In genomic region chr10:21720090-21720489, GRCh38 we compare ENCODE assay signal across 18 cellular contexts.
DNase-seq lines count a peak whose midpoint lies in the region; ATAC-seq, FAIRE-seq and TF ChIP-seq lines count a peak whose summit lies in the region.
"Had no signal": no experiment of that assay in that cellular context is flagged by ENCODE, and none has a peak within 500 bp of the region (broad histone marks: within the 10 kb centered on the region; RNA-seq: fewer than 3 reads in every experiment).

No MANE protein-coding gene starts in this region.

- no peak overlapping the region for H3K4me3 ChIP-seq in K562
- H3K4me3 ChIP-seq in neural cell (ENCODE audit: low read length): peak overlapping the region; percentile 44
- H3K4me3 ChIP-seq in gastrocnemius medialis: no peak overlapping the region
- H3K4me3 ChIP-seq: esophagus muscularis mucosa, lower lobe of right lung, Peyer's patch, vagina had no signal

- TF ChIP-seq POLR2A in K562 (conservative IDR thresholded peaks at IDR 0.05) (no peak), gastrocnemius medialis (IDR thresholded peaks at IDR 0.05) (no peak)

- H2AFZ ChIP-seq in K562 (ENCODE audit: low read depth, low read length): no peak overlapping the region
- H2AFZ ChIP-seq in neural cell (ENCODE audit: low read depth, low read length): no peak overlapping the region

- 0 out of 2 replicates have a peak, but pooled peaks cover 4% of the 10 kb centered on the region for H4K20me1 ChIP-seq in K562 (replicated peaks; ENCODE audit: control insufficient read depth, insufficient read depth, low read length)
- no peaks in the 10 kb centered on the region for H4K20me1 ChIP-seq in neural cell (ENCODE audit: insufficient read depth)

- H3K9ac ChIP-seq in K562 (ENCODE audit: insufficient read depth in 1 of 2, low read depth in 2 of 2, low read length in 2 of 2) (no peak overlapping the region), neural cell (ENCODE audit: low read length) (peak overlapping the region; percentile 57)

- H3K9me3 ChIP-seq in K562 (replicated peaks; ENCODE audit: control insufficient read depth, insufficient read depth, low read depth, low read length): no peaks in the 10 kb centered on the region
- no peaks in the 10 kb centered on the region for H3K9me3 ChIP-seq in neural cell (ENCODE audit: low read length)
- no peaks in the 10 kb centered on the region for H3K9me3 ChIP-seq in gastrocnemius medialis
- H3K9me3 ChIP-seq: esophagus muscularis mucosa, lower lobe of right lung, Peyer's patch, vagina had no signal

- H3K4me2 ChIP-seq in K562 (ENCODE audit: insufficient read depth, low read length) (no peak overlapping the region), neural cell (ENCODE audit: low read length) (peak overlapping the region; percentile 62)

- FAIRE-seq in K562 (lab: Jason Lieb, UNC): no peak

- H3K4me1 ChIP-seq in K562 (replicated peaks in 1 of 2; ENCODE audit: control insufficient read depth in 2 of 2, insufficient read depth in 2 of 2, low read length in 2 of 2): peaks cover 0 to 18% of the 10 kb centered on the region in 2 experiments; a peak in 3 of 5 replicates
- peaks cover 11 to 12% of the 10 kb centered on the region in 2 donors for H3K4me1 ChIP-seq in gastrocnemius medialis

- H3K79me2 ChIP-seq in K562 (ENCODE audit: control insufficient read depth, insufficient read depth, low read length) (0 out of 3 replicates have a peak, but pooled peaks cover 3% of the 10 kb centered on the region), neural cell (replicated peaks; ENCODE audit: insufficient read depth, low read length) (no peaks in the 10 kb centered on the region)

- no TSS peak for BruUV-seq in K562 (replicated peaks; lab: Mats Ljungman, UMichigan)

- H3K27ac ChIP-seq in K562 (ENCODE audit: extremely low read depth, low read depth, low read length): no peak overlapping the region; the same call in 2 of the 3 replicates
- H3K27ac ChIP-seq in neural cell (ENCODE audit: low read length): peak overlapping the region; percentile 91
- H3K27ac ChIP-seq in gastrocnemius medialis: no peak overlapping the region
- H3K27ac ChIP-seq: esophagus muscularis mucosa, lower lobe of right lung, Peyer's patch, vagina had no signal

- no peak for TF ChIP-seq EP300 in K562 (IDR thresholded peaks at IDR 0.05; ENCODE audit: low read length)
- peak; percentile 84 for TF ChIP-seq EP300 in neural cell (conservative IDR thresholded peaks at IDR 0.05; ENCODE audit: poor library complexity, severe bottlenecking)

- TF ChIP-seq CTCF in K562 (IDR thresholded peaks at IDR 0.05 in 2 of 3, conservative IDR thresholded peaks at IDR 0.05 in 1 of 3; ENCODE audit: insufficient read depth in 2 of 3, low read depth in 1 of 3, low read length in 3 of 3) (no peak), neural cell (IDR thresholded peaks at IDR 0.05; ENCODE audit: poor library complexity, severe bottlenecking) (no peak), gastrocnemius medialis (IDR thresholded peaks at IDR 0.05 in 4 of 5, conservative IDR thresholded peaks at IDR 0.05 in 1 of 5) (no peak)

- DNase-seq in K562 (ENCODE audit: extremely low read depth in 1 of 4, low spot score in 3 of 4) (no peak), NCI-H2081 treated with DMSO at 0.1 percent for 48 hours (lab: John Stamatoyannopoulos, UW) (no peak), gastrocnemius medialis (no peak)
- DNase-seq: activated CD4-positive, CD25-positive, alpha-beta regulatory T cell; EL; HFFc6; hypothalamus; lower lobe of right lung; NCI-H446 treated with DMSO at 0.1 percent for 48 hours; nephron progenitor cell; Peyer's patch had no signal

- H3F3A ChIP-seq in neural cell (ENCODE audit: insufficient read depth, low read length, poor library complexity, severe bottlenecking): no peaks in the 10 kb centered on the region

- POLR2A ChIA-PET in K562 (lab: Yijun Ruan, JAX): interaction anchor here (0.7 kb wide), 1 partner anchor 16 kb away, joined by 3 read pairs; no protein-coding TSS in a partner anchor

- H3K27me3 ChIP-seq in K562 (ENCODE audit: control insufficient read depth in 2 of 2, insufficient read depth in 2 of 2, low read length in 2 of 2): no peaks in the 10 kb centered on the region
- no peaks in the 10 kb centered on the region for H3K27me3 ChIP-seq in neural cell (ENCODE audit: insufficient read depth, low read depth, low read length)
- no peaks in the 10 kb centered on the region for H3K27me3 ChIP-seq in gastrocnemius medialis
- H3K27me3 ChIP-seq: esophagus muscularis mucosa, Peyer's patch, vagina had no signal

- H3K36me3 ChIP-seq in K562 (ENCODE audit: control insufficient read depth, insufficient read depth, low read length): peaks cover 47% of the 10 kb centered on the region
- no peaks in the 10 kb centered on the region for H3K36me3 ChIP-seq in neural cell (ENCODE audit: insufficient read depth, low read length)
- H3K36me3 ChIP-seq in gastrocnemius medialis: peaks cover 0 to 3% of the 10 kb centered on the region in 2 donors
- H3K36me3 ChIP-seq: vagina had no signal

- H3K9me1 ChIP-seq in K562 (ENCODE audit: control insufficient read depth, insufficient read depth, low read length): no peaks in the 10 kb centered on the region

- ATAC-seq in GM18867 (IDR thresholded peaks at IDR 0.05; ENCODE audit: unreplicated experiment) (peak; percentile 56), HG02885 (IDR thresholded peaks at IDR 0.05; ENCODE audit: poor library complexity, unreplicated experiment) (peak; percentile 44), K562 (peak; percentile 29; the same call in 1 of the 3 replicates), gastrocnemius medialis (no peak), HG03095 (IDR thresholded peaks at IDR 0.05; ENCODE audit: unreplicated experiment) (no peak)
- ATAC-seq: lower lobe of right lung; stimulated activated memory B cell treated with anti-CD40 and anti-IgM and Interleukin-4, amounts not matched to agents 10 μg/mL and 1 μg/mL and 100 μg/mL, for 72 hours had no signal

- no peaks in the 10 kb centered on the region for H3K9me2 ChIP-seq in neural cell (ENCODE audit: insufficient read depth, low read length)

- intact Hi-C loops in K562 (cut with micrococcal nuclease): loop anchor here (10.0 kb wide), 1 partner anchor 95 kb away; no protein-coding TSS in a partner anchor
- intact Hi-C loops in gastrocnemius medialis (cut with DNase I; ENCODE audit: low total_unique reads): no loop called here

- in situ Hi-C loops in K562 (cut with MboI): no loop called here
- in situ Hi-C loops in gastrocnemius medialis (cut with MboI; ENCODE audit: low sequenced_read_pairs in 4 of 4): loop anchor here in 1 of 4 donors (10.0 kb wide), 1 partner anchor 225 kb away; no protein-coding TSS in a partner anchor

- TF ChIP-seq RAD21 in K562 (CRISPR knock-in tag; conservative IDR thresholded peaks at IDR 0.05 in 1 of 2, IDR thresholded peaks at IDR 0.05 in 1 of 2) (no peak), neural cell (conservative IDR thresholded peaks at IDR 0.05) (no peak)

- CTCF ChIA-PET in K562 (lab: Yijun Ruan, JAX; ENCODE audit: low intra/inter-chr PET ratio): no interaction called here

- WGBS in K562 (ENCODE audit: insufficient coverage, low coverage, missing lambda C conversion rate): 80% methylated on average over 3 of the region's 3 CpGs

TF ChIP-seq in K562, 482 proteins besides CTCF, POLR2A, EP300 and RAD21 (continues in another document):
- TF ChIP-seq BDP1 (IDR thresholded peaks at IDR 0.05; ENCODE audit: insufficient read depth, insufficient read length) (no peak), ZNF778 (CRISPR knock-in tag; IDR thresholded peaks at IDR 0.05) (no peak), TRIM25 (IDR thresholded peaks at IDR 0.05; ENCODE audit: borderline replicate concordance) (no peak), ETV5 (CRISPR knock-in tag; IDR thresholded peaks at IDR 0.05; ENCODE audit: low read depth) (no peak), NFXL1 (CRISPR knock-in tag; IDR thresholded peaks at IDR 0.05) (no peak)

TF ChIP-seq in neural cell, 6 proteins besides CTCF, POLR2A, EP300 and RAD21:
- TF ChIP-seq EZH2 (IDR thresholded peaks at IDR 0.05; ENCODE audit: borderline replicate concordance, insufficient read depth, low read length, poor library complexity, severe bottlenecking): no peak
- TF ChIP-seq REST (IDR thresholded peaks at IDR 0.05; ENCODE audit: borderline replicate concordance): no peak
- no peak for TF ChIP-seq MXI1 (conservative IDR thresholded peaks at IDR 0.05; ENCODE audit: poor library complexity, severe bottlenecking)
- no peak for TF ChIP-seq TAF1 (IDR thresholded peaks at IDR 0.05; ENCODE audit: low read depth)
- TF ChIP-seq SMC3 (conservative IDR thresholded peaks at IDR 0.05; ENCODE audit: poor library complexity): no peak
- peak; percentile 89 for TF ChIP-seq POLR2AphosphoS5 (IDR thresholded peaks at IDR 0.05)

Comparison
In these comparisons a context has a peak if more than half of its experiments do, and no peak if none do; other contexts are left out.
1. ATAC-seq: peak in GM18867 (single experiment), HG02885 (single experiment) and K562 (single experiment); none in gastrocnemius medialis (0 of 2) and HG03095 (single experiment).